In the genomic region with DNA sequence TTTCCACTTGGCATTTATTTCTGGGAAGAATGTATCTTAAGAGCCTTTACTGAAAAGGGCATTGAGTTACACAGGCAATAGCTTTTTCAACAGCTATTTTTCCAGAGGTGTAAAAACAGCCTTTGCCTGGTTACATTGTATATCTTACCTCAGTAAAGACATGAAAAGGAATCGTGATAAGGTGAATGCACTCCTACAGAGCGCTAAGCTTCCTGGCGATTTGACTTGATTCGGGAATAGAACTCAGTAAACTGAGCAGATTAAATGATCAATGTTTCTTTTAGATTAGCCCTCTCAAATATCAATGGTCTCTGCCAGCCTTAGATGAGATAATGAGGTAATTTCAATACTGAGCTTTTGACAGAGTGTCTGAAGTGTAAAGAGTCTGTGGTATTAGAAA, we compare ENCODE assay signal across 34 cellular contexts.
"Had no signal": no experiment of that assay in that cellular context is flagged by ENCODE, and none has a peak within 500 bp of the region (broad histone marks: within the 10 kb centered on the region; RNA-seq: fewer than 3 reads in every experiment).

No MANE protein-coding gene starts in this region.

- H3K4me3 Mint-ChIP-seq: activated B cell treated with CpG ODN at 0.5 μM for 24 hours; activated CD4-positive, alpha-beta memory T cell treated with anti-CD3 and anti-CD28 coated beads, Interleukin-2, amount 10 ng/mL, durations not matched to agents 7 days and 5 days; activated CD8-positive, alpha-beta memory T cell treated with anti-CD3 and anti-CD28 coated beads, Interleukin-2, amount 10 ng/mL, durations not matched to agents 7 days and 5 days; activated naive CD8-positive, alpha-beta T cell treated with anti-CD3 and anti-CD28 coated beads for 36 hours had no signal

- H3K36me3 ChIP-seq: brain microvascular endothelial cell had no signal

- H3K27ac Mint-ChIP-seq: activated B cell treated with CpG ODN at 0.5 μM for 24 hours; activated CD4-positive, alpha-beta memory T cell treated with anti-CD3 and anti-CD28 coated beads, Interleukin-2, amount 10 ng/mL, durations not matched to agents 7 days and 5 days; activated CD8-positive, alpha-beta memory T cell treated with anti-CD3 and anti-CD28 coated beads, Interleukin-2, amount 10 ng/mL, durations not matched to agents 7 days and 5 days; activated naive CD8-positive, alpha-beta T cell treated with anti-CD3 and anti-CD28 coated beads for 36 hours had no signal

- H3K27me3 ChIP-seq: brain microvascular endothelial cell had no signal

- H3K4me1 Mint-ChIP-seq: activated naive CD8-positive, alpha-beta T cell treated with anti-CD3 and anti-CD28 coated beads for 36 hours had no signal

- H3K36me3 Mint-ChIP-seq: activated naive CD8-positive, alpha-beta T cell treated with anti-CD3 and anti-CD28 coated beads for 36 hours had no signal

- H3K27ac ChIP-seq: VCaP had no signal

- H3K4me3 ChIP-seq: K562 had no signal

- DNase-seq: activated B cell treated with CpG ODN at 0.5 μM for 24 hours; activated CD4-positive, alpha-beta memory T cell treated with anti-CD3 and anti-CD28 coated beads, Interleukin-2, amount 10 ng/mL, durations not matched to agents 7 days and 5 days; activated CD4-positive, alpha-beta T cell treated with anti-CD3 and anti-CD28 coated beads for 1 hour; activated CD4-positive, alpha-beta T cell treated with anti-CD3 and anti-CD28 coated beads for 48 hours; activated CD8-positive, alpha-beta memory T cell treated with anti-CD3 and anti-CD28 coated beads for 24 hours; activated CD8-positive, alpha-beta memory T cell treated with anti-CD3 and anti-CD28 coated beads, Interleukin-2, amount 10 ng/mL, durations not matched to agents 7 days and 5 days; activated CD8-positive, alpha-beta memory T cell treated with anti-CD3 and anti-CD28 coated beads, Interleukin-2, amount 50 U/mL, for 48 hours; activated effector memory CD4-positive, alpha-beta T cell treated with Interleukin-2 at 50 U/mL for 16 hours; activated naive CD4-positive, alpha-beta T cell; activated naive CD4-positive, alpha-beta T cell treated with anti-CD3 and anti-CD28 coated beads, Interleukin-2, amount 50 U/mL, for 16 hours; activated naive CD8-positive, alpha-beta T cell treated with anti-CD3 and anti-CD28 coated beads for 36 hours; activated T-cell treated with anti-CD3 and anti-CD28 coated beads, Interleukin-2, amount 50 U/mL, for 48 hours; amniotic stem cell; aorta; brain microvascular endothelial cell; central memory CD4-positive, alpha-beta T cell; IMR-90; NCI-H1105 treated with DMSO at 0.1 percent for 48 hours; NCI-H1436; NCI-H1694; NCI-H2081 treated with DMSO at 0.1 percent for 48 hours; NCI-H2171 treated with DMSO at 0.1 percent for 48 hours; NCI-H446; NCI-H510A treated with DMSO at 0.1 percent for 48 hours; NCI-H526 treated with DMSO at 0.1 percent for 48 hours; SHP77 treated with DMSO at 0.1 percent for 48 hours; SW 1271; T-helper 1 cell; T-helper 2 cell; T-helper 9 cell had no signal

- H3K27me3 Mint-ChIP-seq: activated B cell treated with CpG ODN at 0.5 μM for 24 hours had no signal

- ATAC-seq: activated CD8-positive, alpha-beta memory T cell treated with anti-CD3 and anti-CD28 coated beads, Interleukin-2, amount 10 ng/mL, durations not matched to agents 7 days and 5 days; K562; Panc1; SK-N-SH treated with all-trans-retinoic acid at 6 μM for 48 hours had no signal
